Comparison of ENCODE assay signal across 1 cellular context in genomic region chr7:35596061-35596460, GRCh38.
TF ChIP-seq lines count a peak whose summit lies in the region.

No MANE protein-coding gene starts in this region.

TF ChIP-seq in HCT116, 20 proteins besides CTCF, POLR2A, EP300 and RAD21:
- TF ChIP-seq ZBTB33 (IDR thresholded peaks at IDR 0.05; ENCODE audit: extremely low read depth, insufficient replicate concordance, low read length) (no peak), ZNF274 (IDR thresholded peaks at IDR 0.05; ENCODE audit: low read depth, low read length) (no peak), FOSL1 (IDR thresholded peaks at IDR 0.05; ENCODE audit: low read depth) (0 out of 2 replicates have a peak, but pooled peaks have one; percentile 24), JUND (IDR thresholded peaks at IDR 0.05) (peak; percentile 12; the same call in 1 of the 2 replicates)
